1 cellular context compared by ENCODE assay signal in the genomic region with DNA sequence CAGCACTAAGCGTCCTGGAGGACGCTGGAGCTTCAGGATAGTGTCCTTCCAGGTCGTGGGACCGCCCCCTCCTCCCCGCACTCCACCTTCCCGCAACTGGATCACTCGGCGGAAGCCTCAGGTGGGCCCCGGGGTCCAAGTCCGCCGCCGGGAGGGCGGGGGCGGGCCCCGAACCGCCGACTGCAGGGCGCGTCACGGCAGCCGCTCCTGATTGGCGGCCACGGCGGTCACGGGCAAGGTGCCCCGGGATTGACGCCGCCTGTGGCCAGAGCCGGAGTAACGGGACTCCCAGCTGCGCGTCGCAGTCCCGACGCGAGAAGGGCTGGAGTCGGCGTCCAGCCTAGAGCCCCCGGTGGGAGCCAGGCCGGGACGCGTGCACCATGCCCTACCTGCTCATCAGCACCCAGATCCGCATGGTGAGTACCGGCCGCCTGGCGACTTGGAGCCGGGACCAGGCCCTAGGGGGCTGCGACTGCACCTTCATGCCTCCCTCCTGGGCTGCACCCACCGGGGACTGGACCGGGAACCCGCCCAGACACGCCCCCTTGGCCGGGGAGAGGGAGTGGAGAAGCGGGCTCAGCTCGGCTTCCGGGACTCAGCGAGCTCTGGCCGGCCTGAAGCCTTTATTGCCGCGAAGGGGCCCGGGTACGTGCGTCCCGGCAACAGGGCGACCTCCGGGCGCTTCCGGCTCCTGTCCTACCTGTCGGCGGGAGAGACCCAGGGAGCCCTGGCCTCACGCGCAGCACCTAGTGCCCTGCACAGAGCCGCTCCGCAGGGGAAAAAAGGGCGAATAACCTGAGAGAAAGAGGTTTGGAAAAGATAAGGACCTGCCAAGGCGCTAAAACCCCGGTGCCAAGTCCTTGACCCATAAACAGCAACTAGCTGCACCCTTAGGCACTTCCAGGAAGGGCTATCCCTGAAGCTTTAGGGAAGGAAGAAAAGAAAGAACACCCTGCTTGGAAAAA.
TF ChIP-seq lines count a peak whose summit lies in the region.

A gene (plus strand): TSS at position 268 of the 965 bp plus-strand sequence. CDS start 113 bp downstream, at position 381.

TF ChIP-seq in HepG2, 621 proteins besides CTCF, POLR2A, EP300 and RAD21 (continued from another document and continues in another):
- TF ChIP-seq, protein P1, sequence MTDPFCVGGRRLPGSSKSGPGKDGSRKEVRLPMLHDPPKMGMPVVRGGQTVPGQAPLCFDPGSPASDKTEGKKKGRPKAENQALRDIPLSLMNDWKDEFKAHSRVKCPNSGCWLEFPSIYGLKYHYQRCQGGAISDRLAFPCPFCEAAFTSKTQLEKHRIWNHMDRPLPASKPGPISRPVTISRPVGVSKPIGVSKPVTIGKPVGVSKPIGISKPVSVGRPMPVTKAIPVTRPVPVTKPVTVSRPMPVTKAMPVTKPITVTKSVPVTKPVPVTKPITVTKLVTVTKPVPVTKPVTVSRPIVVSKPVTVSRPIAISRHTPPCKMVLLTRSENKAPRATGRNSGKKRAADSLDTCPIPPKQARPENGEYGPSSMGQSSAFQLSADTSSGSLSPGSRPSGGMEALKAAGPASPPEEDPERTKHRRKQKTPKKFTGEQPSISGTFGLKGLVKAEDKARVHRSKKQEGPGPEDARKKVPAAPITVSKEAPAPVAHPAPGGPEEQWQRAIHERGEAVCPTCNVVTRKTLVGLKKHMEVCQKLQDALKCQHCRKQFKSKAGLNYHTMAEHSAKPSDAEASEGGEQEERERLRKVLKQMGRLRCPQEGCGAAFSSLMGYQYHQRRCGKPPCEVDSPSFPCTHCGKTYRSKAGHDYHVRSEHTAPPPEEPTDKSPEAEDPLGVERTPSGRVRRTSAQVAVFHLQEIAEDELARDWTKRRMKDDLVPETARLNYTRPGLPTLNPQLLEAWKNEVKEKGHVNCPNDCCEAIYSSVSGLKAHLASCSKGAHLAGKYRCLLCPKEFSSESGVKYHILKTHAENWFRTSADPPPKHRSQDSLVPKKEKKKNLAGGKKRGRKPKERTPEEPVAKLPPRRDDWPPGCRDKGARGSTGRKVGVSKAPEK (CRISPR knock-in tag; IDR thresholded peaks at IDR 0.05; ENCODE audit: borderline replicate concordance): no peak
- TF ChIP-seq, protein P2, sequence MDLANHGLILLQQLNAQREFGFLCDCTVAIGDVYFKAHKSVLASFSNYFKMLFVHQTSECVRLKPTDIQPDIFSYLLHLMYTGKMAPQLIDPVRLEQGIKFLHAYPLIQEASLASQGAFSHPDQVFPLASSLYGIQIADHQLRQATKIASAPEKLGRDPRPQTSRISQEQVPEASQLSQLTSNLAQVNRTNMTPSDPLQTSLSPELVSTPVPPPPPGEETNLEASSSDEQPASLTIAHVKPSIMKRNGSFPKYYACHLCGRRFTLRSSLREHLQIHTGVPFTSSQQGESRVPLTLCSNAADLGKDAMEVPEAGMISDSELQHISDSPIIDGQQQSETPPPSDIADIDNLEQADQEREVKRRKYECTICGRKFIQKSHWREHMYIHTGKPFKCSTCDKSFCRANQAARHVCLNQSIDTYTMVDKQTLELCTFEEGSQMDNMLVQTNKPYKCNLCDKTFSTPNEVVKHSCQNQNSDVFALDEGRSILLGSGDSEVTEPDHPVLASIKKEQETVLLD (CRISPR knock-in tag; IDR thresholded peaks at IDR 0.05; ENCODE audit: low read depth): peak; percentile 90
- no peak for TF ChIP-seq KDM6A (CRISPR knock-in tag; IDR thresholded peaks at IDR 0.05; ENCODE audit: low read depth)
- TF ChIP-seq CAMTA2 (CRISPR knock-in tag; IDR thresholded peaks at IDR 0.05; ENCODE audit: borderline replicate concordance): peak; percentile 85
- TF ChIP-seq, protein P3, sequence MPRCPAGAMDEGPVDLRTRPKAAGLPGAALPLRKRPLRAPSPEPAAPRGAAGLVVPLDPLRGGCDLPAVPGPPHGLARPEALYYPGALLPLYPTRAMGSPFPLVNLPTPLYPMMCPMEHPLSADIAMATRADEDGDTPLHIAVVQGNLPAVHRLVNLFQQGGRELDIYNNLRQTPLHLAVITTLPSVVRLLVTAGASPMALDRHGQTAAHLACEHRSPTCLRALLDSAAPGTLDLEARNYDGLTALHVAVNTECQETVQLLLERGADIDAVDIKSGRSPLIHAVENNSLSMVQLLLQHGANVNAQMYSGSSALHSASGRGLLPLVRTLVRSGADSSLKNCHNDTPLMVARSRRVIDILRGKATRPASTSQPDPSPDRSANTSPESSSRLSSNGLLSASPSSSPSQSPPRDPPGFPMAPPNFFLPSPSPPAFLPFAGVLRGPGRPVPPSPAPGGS (CRISPR knock-in tag; IDR thresholded peaks at IDR 0.05): peak; percentile 83; the same call in 1 of the 2 replicates
- peak; percentile 74 for TF ChIP-seq ZNF713 (CRISPR knock-in tag; IDR thresholded peaks at IDR 0.05)
- 0 out of 2 replicates have a peak, but pooled peaks have one; percentile 4 for TF ChIP-seq TP53 (CRISPR knock-in tag; conservative IDR thresholded peaks at IDR 0.05)
- TF ChIP-seq ZNF563 (CRISPR knock-in tag; IDR thresholded peaks at IDR 0.05): peak; percentile 93
- TF ChIP-seq ZNF350 (CRISPR knock-in tag; IDR thresholded peaks at IDR 0.05; ENCODE audit: borderline replicate concordance, low read depth): peak; percentile 70
- TF ChIP-seq HNRNPL (IDR thresholded peaks at IDR 0.05; ENCODE audit: low read depth, low read length): peak; percentile 62; the same call in 1 of the 2 replicates
- peak; percentile 17; the same call in 1 of the 2 replicates for TF ChIP-seq NCOA2 (CRISPR knock-in tag; IDR thresholded peaks at IDR 0.05)
- TF ChIP-seq GFI1 (CRISPR knock-in tag; IDR thresholded peaks at IDR 0.05; ENCODE audit: borderline replicate concordance): peak; percentile 41; the same call in 1 of the 2 replicates
- peak; percentile 18 for TF ChIP-seq PTBP1 (IDR thresholded peaks at IDR 0.05; ENCODE audit: low read depth, low read length, poor library complexity, severe bottlenecking)
- no peak for TF ChIP-seq NR2F6 (IDR thresholded peaks at IDR 0.05)
- TF ChIP-seq NR2F6 (CRISPR knock-in tag; IDR thresholded peaks at IDR 0.05): peak; percentile 10; the same call in 1 of the 2 replicates
- peak; percentile 87 for TF ChIP-seq PHF8 (CRISPR knock-in tag; IDR thresholded peaks at IDR 0.05)
- peak; percentile 78; the same call in 1 of the 2 replicates for TF ChIP-seq ZNF615 (CRISPR knock-in tag; IDR thresholded peaks at IDR 0.05; ENCODE audit: borderline replicate concordance)
- TF ChIP-seq IKZF4 (CRISPR knock-in tag; IDR thresholded peaks at IDR 0.05; ENCODE audit: borderline replicate concordance, low read depth, not compliant biosample characterization): peak; percentile 69
- TF ChIP-seq ZNF234 (CRISPR knock-in tag; conservative IDR thresholded peaks at IDR 0.05): peak; percentile 43; the same call in 1 of the 2 replicates
- peak; percentile 86 for TF ChIP-seq MAF1 (CRISPR knock-in tag; IDR thresholded peaks at IDR 0.05; ENCODE audit: borderline replicate concordance)
- peak; percentile 92 for TF ChIP-seq NAIF1 (CRISPR knock-in tag; IDR thresholded peaks at IDR 0.05; ENCODE audit: borderline replicate concordance)
- no peak for TF ChIP-seq ZFP82 (CRISPR knock-in tag; IDR thresholded peaks at IDR 0.05; ENCODE audit: borderline replicate concordance)
- TF ChIP-seq, protein P4, sequence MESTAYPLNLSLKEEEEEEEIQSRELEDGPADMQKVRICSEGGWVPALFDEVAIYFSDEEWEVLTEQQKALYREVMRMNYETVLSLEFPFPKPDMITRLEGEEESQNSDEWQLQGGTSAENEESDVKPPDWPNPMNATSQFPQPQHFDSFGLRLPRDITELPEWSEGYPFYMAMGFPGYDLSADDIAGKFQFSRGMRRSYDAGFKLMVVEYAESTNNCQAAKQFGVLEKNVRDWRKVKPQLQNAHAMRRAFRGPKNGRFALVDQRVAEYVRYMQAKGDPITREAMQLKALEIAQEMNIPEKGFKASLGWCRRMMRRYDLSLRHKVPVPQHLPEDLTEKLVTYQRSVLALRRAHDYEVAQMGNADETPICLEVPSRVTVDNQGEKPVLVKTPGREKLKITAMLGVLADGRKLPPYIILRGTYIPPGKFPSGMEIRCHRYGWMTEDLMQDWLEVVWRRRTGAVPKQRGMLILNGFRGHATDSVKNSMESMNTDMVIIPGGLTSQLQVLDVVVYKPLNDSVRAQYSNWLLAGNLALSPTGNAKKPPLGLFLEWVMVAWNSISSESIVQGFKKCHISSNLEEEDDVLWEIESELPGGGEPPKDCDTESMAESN (CRISPR knock-in tag; conservative IDR thresholded peaks at IDR 0.05): peak; percentile 75; the same call in 1 of the 2 replicates
- TF ChIP-seq, protein P5, sequence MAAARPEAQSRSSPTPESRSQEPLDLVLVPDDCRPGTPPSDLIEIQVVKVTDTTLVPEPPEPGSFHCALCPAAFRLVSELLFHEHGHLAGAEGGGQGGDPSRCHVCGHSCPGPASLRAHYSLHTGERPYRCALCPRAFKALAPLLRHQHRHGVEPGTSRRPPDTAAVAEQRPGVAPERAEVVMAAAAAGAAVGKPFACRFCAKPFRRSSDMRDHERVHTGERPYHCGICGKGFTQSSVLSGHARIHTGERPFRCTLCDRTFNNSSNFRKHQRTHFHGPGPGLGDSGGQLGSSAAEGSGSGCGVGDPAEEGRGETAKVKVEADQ (CRISPR knock-in tag; IDR thresholded peaks at IDR 0.05; ENCODE audit: borderline replicate concordance): no peak; the same call in 1 of the 2 replicates
- peak; percentile 96 for TF ChIP-seq RNF2 (conservative IDR thresholded peaks at IDR 0.05; ENCODE audit: low read depth)
- TF ChIP-seq NFE2L2 (IDR thresholded peaks at IDR 0.05; ENCODE audit: low read length): no peak
- TF ChIP-seq KAT8 (CRISPR knock-in tag; IDR thresholded peaks at IDR 0.05): peak; percentile 67
- TF ChIP-seq SP2 (CRISPR knock-in tag; IDR thresholded peaks at IDR 0.05): peak; percentile 52; the same call in 1 of the 2 replicates
- TF ChIP-seq, protein P6, sequence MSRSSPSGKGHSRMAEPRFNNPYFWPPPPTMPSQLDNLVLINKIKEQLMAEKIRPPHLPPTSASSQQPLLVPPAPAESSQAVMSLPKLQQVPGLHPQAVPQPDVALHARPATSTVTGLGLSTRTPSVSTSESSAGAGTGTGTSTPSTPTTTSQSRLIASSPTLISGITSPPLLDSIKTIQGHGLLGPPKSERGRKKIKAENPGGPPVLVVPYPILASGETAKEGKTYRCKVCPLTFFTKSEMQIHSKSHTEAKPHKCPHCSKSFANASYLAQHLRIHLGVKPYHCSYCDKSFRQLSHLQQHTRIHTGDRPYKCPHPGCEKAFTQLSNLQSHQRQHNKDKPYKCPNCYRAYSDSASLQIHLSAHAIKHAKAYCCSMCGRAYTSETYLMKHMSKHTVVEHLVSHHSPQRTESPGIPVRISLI (CRISPR knock-in tag; IDR thresholded peaks at IDR 0.05; ENCODE audit: borderline replicate concordance): peak; percentile 61; the same call in 1 of the 2 replicates
- TF ChIP-seq, protein P7, sequence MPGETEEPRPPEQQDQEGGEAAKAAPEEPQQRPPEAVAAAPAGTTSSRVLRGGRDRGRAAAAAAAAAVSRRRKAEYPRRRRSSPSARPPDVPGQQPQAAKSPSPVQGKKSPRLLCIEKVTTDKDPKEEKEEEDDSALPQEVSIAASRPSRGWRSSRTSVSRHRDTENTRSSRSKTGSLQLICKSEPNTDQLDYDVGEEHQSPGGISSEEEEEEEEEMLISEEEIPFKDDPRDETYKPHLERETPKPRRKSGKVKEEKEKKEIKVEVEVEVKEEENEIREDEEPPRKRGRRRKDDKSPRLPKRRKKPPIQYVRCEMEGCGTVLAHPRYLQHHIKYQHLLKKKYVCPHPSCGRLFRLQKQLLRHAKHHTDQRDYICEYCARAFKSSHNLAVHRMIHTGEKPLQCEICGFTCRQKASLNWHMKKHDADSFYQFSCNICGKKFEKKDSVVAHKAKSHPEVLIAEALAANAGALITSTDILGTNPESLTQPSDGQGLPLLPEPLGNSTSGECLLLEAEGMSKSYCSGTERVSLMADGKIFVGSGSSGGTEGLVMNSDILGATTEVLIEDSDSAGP (CRISPR knock-in tag; IDR thresholded peaks at IDR 0.05; ENCODE audit: borderline replicate concordance): peak; percentile 93
- TF ChIP-seq, protein P8, sequence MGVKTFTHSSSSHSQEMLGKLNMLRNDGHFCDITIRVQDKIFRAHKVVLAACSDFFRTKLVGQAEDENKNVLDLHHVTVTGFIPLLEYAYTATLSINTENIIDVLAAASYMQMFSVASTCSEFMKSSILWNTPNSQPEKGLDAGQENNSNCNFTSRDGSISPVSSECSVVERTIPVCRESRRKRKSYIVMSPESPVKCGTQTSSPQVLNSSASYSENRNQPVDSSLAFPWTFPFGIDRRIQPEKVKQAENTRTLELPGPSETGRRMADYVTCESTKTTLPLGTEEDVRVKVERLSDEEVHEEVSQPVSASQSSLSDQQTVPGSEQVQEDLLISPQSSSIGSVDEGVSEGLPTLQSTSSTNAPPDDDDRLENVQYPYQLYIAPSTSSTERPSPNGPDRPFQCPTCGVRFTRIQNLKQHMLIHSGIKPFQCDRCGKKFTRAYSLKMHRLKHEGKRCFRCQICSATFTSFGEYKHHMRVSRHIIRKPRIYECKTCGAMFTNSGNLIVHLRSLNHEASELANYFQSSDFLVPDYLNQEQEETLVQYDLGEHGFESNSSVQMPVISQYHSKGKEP (CRISPR knock-in tag; IDR thresholded peaks at IDR 0.05): no peak; the same call in 1 of the 2 replicates
- no peak; the same call in none of the 2 replicates for TF ChIP-seq MYC (CRISPR knock-in tag; IDR thresholded peaks at IDR 0.05; ENCODE audit: borderline replicate concordance)
- TF ChIP-seq, protein P9, sequence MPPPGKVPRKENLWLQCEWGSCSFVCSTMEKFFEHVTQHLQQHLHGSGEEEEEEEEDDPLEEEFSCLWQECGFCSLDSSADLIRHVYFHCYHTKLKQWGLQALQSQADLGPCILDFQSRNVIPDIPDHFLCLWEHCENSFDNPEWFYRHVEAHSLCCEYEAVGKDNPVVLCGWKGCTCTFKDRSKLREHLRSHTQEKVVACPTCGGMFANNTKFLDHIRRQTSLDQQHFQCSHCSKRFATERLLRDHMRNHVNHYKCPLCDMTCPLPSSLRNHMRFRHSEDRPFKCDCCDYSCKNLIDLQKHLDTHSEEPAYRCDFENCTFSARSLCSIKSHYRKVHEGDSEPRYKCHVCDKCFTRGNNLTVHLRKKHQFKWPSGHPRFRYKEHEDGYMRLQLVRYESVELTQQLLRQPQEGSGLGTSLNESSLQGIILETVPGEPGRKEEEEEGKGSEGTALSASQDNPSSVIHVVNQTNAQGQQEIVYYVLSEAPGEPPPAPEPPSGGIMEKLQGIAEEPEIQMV (CRISPR knock-in tag; IDR thresholded peaks at IDR 0.05; ENCODE audit: low read depth): peak; percentile 38; the same call in 1 of the 2 replicates
- TF ChIP-seq HDAC1 (CRISPR knock-in tag; IDR thresholded peaks at IDR 0.05): peak; percentile 76
- TF ChIP-seq, protein P10, sequence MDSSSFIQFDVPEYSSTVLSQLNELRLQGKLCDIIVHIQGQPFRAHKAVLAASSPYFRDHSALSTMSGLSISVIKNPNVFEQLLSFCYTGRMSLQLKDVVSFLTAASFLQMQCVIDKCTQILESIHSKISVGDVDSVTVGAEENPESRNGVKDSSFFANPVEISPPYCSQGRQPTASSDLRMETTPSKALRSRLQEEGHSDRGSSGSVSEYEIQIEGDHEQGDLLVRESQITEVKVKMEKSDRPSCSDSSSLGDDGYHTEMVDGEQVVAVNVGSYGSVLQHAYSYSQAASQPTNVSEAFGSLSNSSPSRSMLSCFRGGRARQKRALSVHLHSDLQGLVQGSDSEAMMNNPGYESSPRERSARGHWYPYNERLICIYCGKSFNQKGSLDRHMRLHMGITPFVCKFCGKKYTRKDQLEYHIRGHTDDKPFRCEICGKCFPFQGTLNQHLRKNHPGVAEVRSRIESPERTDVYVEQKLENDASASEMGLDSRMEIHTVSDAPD (CRISPR knock-in tag; IDR thresholded peaks at IDR 0.05): peak; percentile 17; the same call in 1 of the 2 replicates
- no peak for TF ChIP-seq PAWR (CRISPR knock-in tag; IDR thresholded peaks at IDR 0.05; ENCODE audit: borderline replicate concordance)
